11 cellular contexts compared by ENCODE assay signal in the genomic region with DNA sequence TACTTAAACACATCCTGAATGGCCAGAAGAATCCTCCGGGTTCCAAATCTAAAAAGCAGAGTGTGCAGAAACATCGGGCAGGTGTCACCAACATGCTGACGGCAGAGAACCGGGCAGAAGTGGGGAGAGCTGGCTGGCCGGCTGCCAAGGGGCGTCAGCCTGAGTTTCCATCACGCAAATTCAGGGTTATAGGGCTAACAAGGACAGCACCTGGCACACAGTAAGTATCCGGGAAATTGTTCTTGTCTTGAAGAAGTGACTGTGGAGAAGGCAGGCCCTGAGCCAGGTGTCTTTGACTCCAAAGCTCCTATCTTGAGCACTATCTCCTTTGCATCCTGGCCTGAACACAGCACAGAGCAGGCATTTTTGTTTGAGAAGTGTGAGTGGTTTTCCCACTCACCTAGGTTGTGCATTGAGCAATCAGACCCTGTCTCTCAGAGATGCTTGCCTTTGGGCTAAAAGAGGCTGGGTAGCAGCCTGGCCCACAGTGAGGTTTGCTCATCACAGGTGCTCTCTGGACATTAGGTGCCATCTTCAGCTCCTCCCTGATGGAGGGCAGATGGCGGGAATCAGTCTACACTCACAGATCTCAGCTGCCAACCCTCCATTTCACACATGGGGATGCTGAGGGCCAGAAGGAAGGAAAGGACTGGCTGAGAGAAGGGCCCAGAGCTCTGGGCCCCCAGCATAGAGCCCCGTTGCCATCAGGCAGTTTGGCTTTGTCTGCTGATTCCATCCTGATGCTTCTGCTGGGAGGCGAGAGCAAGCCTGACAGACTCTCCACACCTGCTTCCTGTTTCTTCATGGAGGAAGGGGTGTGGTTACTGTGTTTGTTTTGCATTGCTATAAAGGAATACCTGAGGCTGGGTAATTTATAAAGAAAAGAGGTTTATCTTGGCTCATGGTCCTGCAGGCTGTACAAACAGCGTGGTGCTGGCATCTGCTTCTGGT. TPM values are rescaled to one million over a fixed set of nuclear protein-coding genes. Genes with fewer than 3 reads are reported as not detected.
A peak's percentile ranks its signal among the peaks of the same experiment; 100 is the strongest.
DNase-seq lines count a peak whose midpoint lies in the region; ATAC-seq, FAIRE-seq and TF ChIP-seq lines count a peak whose summit lies in the region.
"Had no signal": no experiment of that assay in that cellular context is flagged by ENCODE, and none has a peak within 500 bp of the region (broad histone marks: within the 10 kb centered on the region; RNA-seq: fewer than 3 reads in every experiment).

No MANE protein-coding gene starts in this region.

- H3K27ac ChIP-seq in HepG2 (ENCODE audit: extremely low read length, insufficient read depth, low read length), result no peak overlapping the region
- H3K27ac ChIP-seq in right lobe of liver, result no peak overlapping the region
- no peak overlapping the region for H3K27ac ChIP-seq in K562 (ENCODE audit: extremely low read depth, low read depth, low read length)
- H3K27ac ChIP-seq in uterus, result peak overlapping the region; percentile 31 to 70
- H3K27ac ChIP-seq: C4-2B, left lung had no signal

- peaks cover 5% of the 10 kb centered on the region; the same call in 1 of the 2 replicates for H3K9me3 ChIP-seq in HepG2 (ENCODE audit: low read length)
- no peaks in the 10 kb centered on the region for H3K9me3 ChIP-seq in right lobe of liver
- H3K9me3 ChIP-seq in K562 (replicated peaks; ENCODE audit: control insufficient read depth, insufficient read depth, low read depth, low read length), result no peaks in the 10 kb centered on the region
- no peaks in the 10 kb centered on the region for H3K9me3 ChIP-seq in uterus
- H3K9me3 ChIP-seq: left lung had no signal

- H3K27me3 ChIP-seq in HepG2 (ENCODE audit: control insufficient read depth in 1 of 2, insufficient read depth in 2 of 2, low read length in 2 of 2) (no peaks in the 10 kb centered on the region), right lobe of liver (no peaks in the 10 kb centered on the region), K562 (ENCODE audit: control insufficient read depth in 2 of 2, insufficient read depth in 2 of 2, low read length in 2 of 2) (no peaks in the 10 kb centered on the region), uterus (no peaks in the 10 kb centered on the region)
- H3K27me3 ChIP-seq: dorsolateral prefrontal cortex, left lung had no signal

- H3K9ac ChIP-seq in HepG2 (ENCODE audit: insufficient read depth, low read depth, low read length) (no peak overlapping the region), K562 (ENCODE audit: insufficient read depth in 1 of 2, low read depth in 2 of 2, low read length in 2 of 2) (peak overlapping the region in 1 of 2 experiments; percentile 19; a peak in 1 of 4 replicates)

- TF ChIP-seq POLR2A in HepG2 (IDR thresholded peaks at IDR 0.05; ENCODE audit: insufficient read depth in 1 of 2, low read depth in 2 of 2, low read length in 2 of 2) (no peak), right lobe of liver (IDR thresholded peaks at IDR 0.05) (no peak), K562 (conservative IDR thresholded peaks at IDR 0.05) (no peak), uterus (IDR thresholded peaks at IDR 0.05) (no peak)

- CTCF ChIA-PET in HepG2 (lab: Yijun Ruan, JAX; ENCODE audit: low intra/inter-chr PET ratio, low total read pairs), result no interaction called here
- CTCF ChIA-PET in K562 (lab: Yijun Ruan, JAX; ENCODE audit: low intra/inter-chr PET ratio), result no interaction called here

- no peaks in the 10 kb centered on the region for H3K79me2 ChIP-seq in HepG2 (ENCODE audit: insufficient read depth, low read length)
- no peaks in the 10 kb centered on the region for H3K79me2 ChIP-seq in K562 (ENCODE audit: control insufficient read depth, insufficient read depth, low read length)

- TF ChIP-seq EP300 in HepG2 (IDR thresholded peaks at IDR 0.05; ENCODE audit: low read depth in 2 of 2, low read length in 2 of 2) (no peak), HepG2 (CRISPR knock-in tag; IDR thresholded peaks at IDR 0.05; ENCODE audit: borderline replicate concordance) (no peak), K562 (IDR thresholded peaks at IDR 0.05; ENCODE audit: low read length) (no peak)

- in situ Hi-C loops in HepG2 (cut with HindIII; ENCODE audit: extremely low pct_ligation_motif_present, low pct_unique_long_range_greater_than_20kb), result no loop called here
- in situ Hi-C loops in K562 (cut with MboI), result no loop called here

- H3K4me1 ChIP-seq in HepG2 (ENCODE audit: insufficient read depth, low read length) (peaks cover 14% of the 10 kb centered on the region), right lobe of liver (no peaks in the 10 kb centered on the region), K562 (replicated peaks in 1 of 2; ENCODE audit: control insufficient read depth in 2 of 2, insufficient read depth in 2 of 2, low read length in 2 of 2) (no peaks in the 10 kb centered on the region; a peak in 1 of 5 replicates), uterus (peaks cover 3 to 6% of the 10 kb centered on the region in 2 donors)

- FAIRE-seq in HepG2 (lab: Jason Lieb, UNC) (no peak), K562 (lab: Jason Lieb, UNC) (no peak)

- no peak for ATAC-seq in HepG2
- no peak for ATAC-seq in right lobe of liver
- no peak for ATAC-seq in K562
- ATAC-seq: left lung had no signal

- H3K9me1 ChIP-seq in K562 (ENCODE audit: control insufficient read depth, insufficient read depth, low read length), result no peaks in the 10 kb centered on the region

- intact Hi-C loops in HepG2 (cut with micrococcal nuclease; ENCODE audit: unreplicated experiment) (no loop called here), right lobe of liver (cut with DNase I) (no loop called here), K562 (cut with micrococcal nuclease) (no loop called here), uterus (cut with DNase I; ENCODE audit: low total_unique reads) (no loop called here)

- WGBS in HepG2 (ENCODE audit: low lambda C conversion rate), result 80% methylated on average over 11 of the region's 12 CpGs
- 62% methylated on average over 10 of the region's 12 CpGs for WGBS in right lobe of liver (ENCODE audit: insufficient coverage, low coverage, low lambda C conversion rate, missing lambda C conversion rate)
- WGBS in K562 (ENCODE audit: insufficient coverage, low coverage, missing lambda C conversion rate), result 41% methylated on average over 12 of the region's 12 CpGs

- H2AFZ ChIP-seq in HepG2 (ENCODE audit: low read length) (no peak overlapping the region), K562 (ENCODE audit: low read depth, low read length) (no peak overlapping the region)

- no peak overlapping the region for H3K4me2 ChIP-seq in HepG2 (ENCODE audit: low read depth, low read length)
- no peak overlapping the region for H3K4me2 ChIP-seq in K562 (ENCODE audit: insufficient read depth, low read length)

- POLR2A ChIA-PET in HepG2 (lab: Yijun Ruan, JAX) (no interaction called here), K562 (lab: Yijun Ruan, JAX) (interaction anchor here (0.6 kb wide), 1 partner anchor 209 kb away, joined by 3 read pairs; no protein-coding TSS in a partner anchor)

- no peak for DNase-seq in HepG2 (ENCODE audit: low spot score)
- no peak for DNase-seq in right lobe of liver
- peak; percentile 61 for DNase-seq in NCI-H774 (lab: John Stamatoyannopoulos, UW)
- no peak for DNase-seq in K562 (ENCODE audit: extremely low read depth in 1 of 4, low spot score in 3 of 4)
- DNase-seq in uterus, result no peak
- DNase-seq in putamen (ENCODE audit: low spot score), result no peak
- no peak for DNase-seq in SW480 (ENCODE audit: low spot score)
- no peak for DNase-seq in NCI-H82 treated with DMSO at 0.1 percent for 48 hours (lab: John Stamatoyannopoulos, UW; ENCODE audit: unreplicated experiment)
- DNase-seq: left lung had no signal

- TF ChIP-seq CTCF in HepG2 (CRISPR knock-in tag; IDR thresholded peaks at IDR 0.05) (no peak), right lobe of liver (IDR thresholded peaks at IDR 0.05) (no peak), K562 (IDR thresholded peaks at IDR 0.05 in 2 of 3, conservative IDR thresholded peaks at IDR 0.05 in 1 of 3; ENCODE audit: insufficient read depth in 2 of 3, low read depth in 1 of 3, low read length in 3 of 3) (no peak), uterus (IDR thresholded peaks at IDR 0.05) (no peak)

- H3K4me3 ChIP-seq in HepG2 (replicated peaks in 1 of 3; ENCODE audit: insufficient read depth in 1 of 3, low read depth in 2 of 3, low read length in 3 of 3) (no peak overlapping the region), right lobe of liver (no peak overlapping the region), K562 (no peak overlapping the region), uterus (no peak overlapping the region)
- H3K4me3 ChIP-seq: dorsolateral prefrontal cortex, left lung had no signal

- no peaks in the 10 kb centered on the region for H4K20me1 ChIP-seq in HepG2 (ENCODE audit: insufficient read depth, low read length)
- H4K20me1 ChIP-seq in K562 (replicated peaks; ENCODE audit: control insufficient read depth, insufficient read depth, low read length), result 0 out of 2 replicates have a peak, but pooled peaks cover 4% of the 10 kb centered on the region

- no peaks in the 10 kb centered on the region for H3K36me3 ChIP-seq in HepG2 (replicated peaks in 1 of 2; ENCODE audit: control insufficient read depth in 1 of 2, insufficient read depth in 2 of 2, low read length in 2 of 2)
- no peaks in the 10 kb centered on the region for H3K36me3 ChIP-seq in right lobe of liver
- H3K36me3 ChIP-seq in K562 (ENCODE audit: control insufficient read depth, insufficient read depth, low read length), result no peaks in the 10 kb centered on the region
- H3K36me3 ChIP-seq in uterus, result no peaks in the 10 kb centered on the region
- H3K36me3 ChIP-seq: left lung had no signal

- BruUV-seq in HepG2 (replicated peaks; lab: Mats Ljungman, UMichigan), result no TSS peak
- BruUV-seq in K562 (replicated peaks; lab: Mats Ljungman, UMichigan), result no TSS peak

- TF ChIP-seq RAD21 in HepG2 (CRISPR knock-in tag; IDR thresholded peaks at IDR 0.05) (no peak), K562 (CRISPR knock-in tag; conservative IDR thresholded peaks at IDR 0.05 in 1 of 2, IDR thresholded peaks at IDR 0.05 in 1 of 2) (no peak)

RNA-seq across cellular contexts. Expression of a gene that starts 52.8 kb away (rescaled TPM):
- 1.8 and 2.3 TPM in 2 replicates for total RNA-seq in HepG2 (2016; rRNA removed; fragmentation: Illumina TruSeq; extraction: Trizol)
- 0.51 and 0.97 TPM in 2 replicates for total RNA-seq in HepG2 (2016; cell fraction: cytosol; rRNA removed; fragmentation: Illumina TruSeq; extraction: Trizol; ENCODE audit: low read depth)
- 1.1 and 2.7 TPM in 2 replicates for total RNA-seq in HepG2 (2016; cell fraction: insoluble cytoplasmic fraction; rRNA removed; fragmentation: Illumina TruSeq; extraction: Trizol)
- 1.5 and 2.5 TPM in 2 replicates for total RNA-seq in HepG2 (2016; cell fraction: membrane; rRNA removed; fragmentation: Illumina TruSeq; extraction: Trizol)
- total RNA-seq in HepG2 (2016; cell fraction: nucleus; rRNA removed; fragmentation: Illumina TruSeq; extraction: Trizol), result 6.3 and 6.6 TPM in 2 replicates
- 5.3 and 5.8 TPM in 2 replicates for polyA plus RNA-seq in HepG2 (2011; rRNA removed)
- 1.8 and 2.4 TPM in 2 replicates for polyA plus RNA-seq in HepG2 (2011; cell fraction: cytosol; rRNA removed)
- 43.6 and 56.3 TPM in 2 replicates for polyA plus RNA-seq in HepG2 (2011; cell fraction: nucleus; rRNA removed)
- polyA plus RNA-seq in HepG2 (2012), result 4.9 and 5.7 TPM in 2 replicates
- 0.68 and 0.91 TPM in 2 replicates for polyA plus RNA-seq in HepG2 (2016; cell fraction: cytosol; fragmentation: Illumina TruSeq; extraction: Trizol; ENCODE audit: low read depth)
- polyA plus RNA-seq in HepG2 (2016; cell fraction: insoluble cytoplasmic fraction; fragmentation: Illumina TruSeq; extraction: Trizol; ENCODE audit: low read depth), result 2.5 and 3.9 TPM in 2 replicates
- polyA plus RNA-seq in HepG2 (2016; cell fraction: membrane; fragmentation: Illumina TruSeq; extraction: Trizol; ENCODE audit: low read depth), result 1.9 and 2.8 TPM in 2 replicates
- 15.3 TPM in 2 replicates for polyA plus RNA-seq in HepG2 (2016; cell fraction: nucleus; fragmentation: Illumina TruSeq; extraction: Trizol; ENCODE audit: insufficient read depth, low read depth)
- polyA minus RNA-seq in HepG2 (2011; rRNA and poly(A)+ RNA removed; ENCODE audit: low replicate concordance), result 3.2 and 4.6 TPM in 2 replicates
- 1.2 and 2.5 TPM in 2 replicates for polyA minus RNA-seq in HepG2 (2011; cell fraction: cytosol; rRNA and poly(A)+ RNA removed)
- polyA minus RNA-seq in HepG2 (2011; cell fraction: nucleus; rRNA and poly(A)+ RNA removed), result 9.1 and 12.0 TPM in 2 replicates
- total RNA-seq in right lobe of liver, result 1 to 10 TPM; 2.1 to 3.7 (median 2.7) TPM
- 13.7 and 31.3 TPM in 2 replicates for total RNA-seq in K562 (2011; cell fraction: chromatin; rRNA removed; ENCODE audit: low replicate concordance)
- total RNA-seq in K562 (2011; cell fraction: nucleolus; rRNA removed), result 20.9 and 25.0 TPM in 2 replicates
- 17.4 and 19.4 TPM in 2 replicates for total RNA-seq in K562 (2011; cell fraction: nucleoplasm; rRNA removed)
- 9.0 and 10.1 TPM in 2 replicates for total RNA-seq in K562 (2014; rRNA removed)
- total RNA-seq in K562 (2014; rRNA removed; fragmentation: Illumina TruSeq; extraction: Trizol), result 1.1 and 2.0 TPM in 2 replicates
- 3.0 and 3.5 TPM in 2 replicates for total RNA-seq in K562 (2015; rRNA removed; fragmentation: Illumina TruSeq; extraction: Trizol)
- total RNA-seq in K562 (2021), result 14.1 and 17.1 TPM in 2 replicates
- polyA plus RNA-seq in K562 (2011; rRNA removed), result 3.0 and 5.3 TPM in 2 replicates
- polyA plus RNA-seq in K562 (2011; cell fraction: cytosol; rRNA removed), result 3.4 and 4.9 TPM in 2 replicates
- polyA plus RNA-seq in K562 (2011; cell fraction: nucleus; rRNA removed), result 39.6 and 62.6 TPM in 2 replicates
- 10.1 and 16.2 TPM in 2 replicates for polyA plus RNA-seq in K562 (2012)
- 5.1 and 6.2 TPM in 2 replicates for polyA plus RNA-seq in K562 (2014; fragmentation: Illumina TruSeq; extraction: Trizol)
- polyA plus RNA-seq in K562 (2014; fragmentation: Nextera tagmentation; extraction: Ambion mirVana), result under 1 TPM; 0.31 TPM
- polyA plus RNA-seq in K562 (2014; rRNA removed), result 10.4 and 10.5 TPM in 2 replicates
- 0.84 and 1.2 TPM in 2 replicates for polyA minus RNA-seq in K562 (2011; rRNA and poly(A)+ RNA removed)
- 3.1 and 3.9 TPM in 2 replicates for polyA minus RNA-seq in K562 (2011; cell fraction: cytosol; rRNA and poly(A)+ RNA removed)
- polyA minus RNA-seq in K562 (2011; cell fraction: nucleus; rRNA and poly(A)+ RNA removed), result 14.1 and 15.1 TPM in 2 replicates
- total RNA-seq in uterus, result 10 to 100 TPM in 2 of 4 donors, 1 to 10 TPM in 2; 4.0 to 32.3 (median 20.2) TPM

Comparison
In these comparisons a context has a peak if more than half of its experiments do, and no peak if none do; other contexts are left out.
1. H3K27ac ChIP-seq: peak in uterus (2 of 2); none in HepG2 (single experiment), right lobe of liver (0 of 3) and K562 (single experiment).